In the genomic region with DNA sequence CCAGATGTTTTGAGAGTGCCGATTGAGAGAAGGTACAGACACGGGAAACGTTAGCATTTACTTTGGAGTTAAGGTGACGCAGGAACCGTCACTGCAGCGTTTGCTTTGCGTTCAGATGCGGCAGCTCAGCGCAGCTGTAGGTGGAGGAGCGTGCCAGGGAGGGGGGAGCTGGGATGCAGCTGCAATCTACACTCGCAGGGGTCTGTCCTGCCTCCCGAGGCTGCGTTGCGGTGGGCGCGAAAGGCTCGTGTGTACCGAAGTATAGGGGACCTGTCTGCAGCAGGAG, we compare ENCODE assay signal across 1 cellular context.
TF ChIP-seq lines count a peak whose summit lies in the region.

No MANE protein-coding gene starts in this region.

TF ChIP-seq in HepG2, 621 proteins besides CTCF, POLR2A, EP300 and RAD21:
- TF ChIP-seq ZMYM2 (CRISPR knock-in tag; IDR thresholded peaks at IDR 0.05), result 0 out of 2 replicates have a peak, but pooled peaks have one; percentile 35
- TF ChIP-seq CREB1 (IDR thresholded peaks at IDR 0.05), result peak; percentile 23; the same call in 1 of the 2 replicates
- TF ChIP-seq CREB1 (CRISPR knock-in tag; IDR thresholded peaks at IDR 0.05), result no peak
- no peak for TF ChIP-seq ZNF274 (CRISPR knock-in tag; IDR thresholded peaks at IDR 0.05)
- TF ChIP-seq, protein P1, sequence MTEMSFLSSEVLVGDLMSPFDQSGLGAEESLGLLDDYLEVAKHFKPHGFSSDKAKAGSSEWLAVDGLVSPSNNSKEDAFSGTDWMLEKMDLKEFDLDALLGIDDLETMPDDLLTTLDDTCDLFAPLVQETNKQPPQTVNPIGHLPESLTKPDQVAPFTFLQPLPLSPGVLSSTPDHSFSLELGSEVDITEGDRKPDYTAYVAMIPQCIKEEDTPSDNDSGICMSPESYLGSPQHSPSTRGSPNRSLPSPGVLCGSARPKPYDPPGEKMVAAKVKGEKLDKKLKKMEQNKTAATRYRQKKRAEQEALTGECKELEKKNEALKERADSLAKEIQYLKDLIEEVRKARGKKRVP (CRISPR knock-in tag; IDR thresholded peaks at IDR 0.05), result 0 out of 4 replicates have a peak, but pooled peaks of 1 of the 2 experiments have one; percentile 12
- TF ChIP-seq, protein P2, sequence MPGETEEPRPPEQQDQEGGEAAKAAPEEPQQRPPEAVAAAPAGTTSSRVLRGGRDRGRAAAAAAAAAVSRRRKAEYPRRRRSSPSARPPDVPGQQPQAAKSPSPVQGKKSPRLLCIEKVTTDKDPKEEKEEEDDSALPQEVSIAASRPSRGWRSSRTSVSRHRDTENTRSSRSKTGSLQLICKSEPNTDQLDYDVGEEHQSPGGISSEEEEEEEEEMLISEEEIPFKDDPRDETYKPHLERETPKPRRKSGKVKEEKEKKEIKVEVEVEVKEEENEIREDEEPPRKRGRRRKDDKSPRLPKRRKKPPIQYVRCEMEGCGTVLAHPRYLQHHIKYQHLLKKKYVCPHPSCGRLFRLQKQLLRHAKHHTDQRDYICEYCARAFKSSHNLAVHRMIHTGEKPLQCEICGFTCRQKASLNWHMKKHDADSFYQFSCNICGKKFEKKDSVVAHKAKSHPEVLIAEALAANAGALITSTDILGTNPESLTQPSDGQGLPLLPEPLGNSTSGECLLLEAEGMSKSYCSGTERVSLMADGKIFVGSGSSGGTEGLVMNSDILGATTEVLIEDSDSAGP (CRISPR knock-in tag; IDR thresholded peaks at IDR 0.05; ENCODE audit: borderline replicate concordance), result 0 out of 2 replicates have a peak, but pooled peaks have one; percentile 63
- TF ChIP-seq, protein P3, sequence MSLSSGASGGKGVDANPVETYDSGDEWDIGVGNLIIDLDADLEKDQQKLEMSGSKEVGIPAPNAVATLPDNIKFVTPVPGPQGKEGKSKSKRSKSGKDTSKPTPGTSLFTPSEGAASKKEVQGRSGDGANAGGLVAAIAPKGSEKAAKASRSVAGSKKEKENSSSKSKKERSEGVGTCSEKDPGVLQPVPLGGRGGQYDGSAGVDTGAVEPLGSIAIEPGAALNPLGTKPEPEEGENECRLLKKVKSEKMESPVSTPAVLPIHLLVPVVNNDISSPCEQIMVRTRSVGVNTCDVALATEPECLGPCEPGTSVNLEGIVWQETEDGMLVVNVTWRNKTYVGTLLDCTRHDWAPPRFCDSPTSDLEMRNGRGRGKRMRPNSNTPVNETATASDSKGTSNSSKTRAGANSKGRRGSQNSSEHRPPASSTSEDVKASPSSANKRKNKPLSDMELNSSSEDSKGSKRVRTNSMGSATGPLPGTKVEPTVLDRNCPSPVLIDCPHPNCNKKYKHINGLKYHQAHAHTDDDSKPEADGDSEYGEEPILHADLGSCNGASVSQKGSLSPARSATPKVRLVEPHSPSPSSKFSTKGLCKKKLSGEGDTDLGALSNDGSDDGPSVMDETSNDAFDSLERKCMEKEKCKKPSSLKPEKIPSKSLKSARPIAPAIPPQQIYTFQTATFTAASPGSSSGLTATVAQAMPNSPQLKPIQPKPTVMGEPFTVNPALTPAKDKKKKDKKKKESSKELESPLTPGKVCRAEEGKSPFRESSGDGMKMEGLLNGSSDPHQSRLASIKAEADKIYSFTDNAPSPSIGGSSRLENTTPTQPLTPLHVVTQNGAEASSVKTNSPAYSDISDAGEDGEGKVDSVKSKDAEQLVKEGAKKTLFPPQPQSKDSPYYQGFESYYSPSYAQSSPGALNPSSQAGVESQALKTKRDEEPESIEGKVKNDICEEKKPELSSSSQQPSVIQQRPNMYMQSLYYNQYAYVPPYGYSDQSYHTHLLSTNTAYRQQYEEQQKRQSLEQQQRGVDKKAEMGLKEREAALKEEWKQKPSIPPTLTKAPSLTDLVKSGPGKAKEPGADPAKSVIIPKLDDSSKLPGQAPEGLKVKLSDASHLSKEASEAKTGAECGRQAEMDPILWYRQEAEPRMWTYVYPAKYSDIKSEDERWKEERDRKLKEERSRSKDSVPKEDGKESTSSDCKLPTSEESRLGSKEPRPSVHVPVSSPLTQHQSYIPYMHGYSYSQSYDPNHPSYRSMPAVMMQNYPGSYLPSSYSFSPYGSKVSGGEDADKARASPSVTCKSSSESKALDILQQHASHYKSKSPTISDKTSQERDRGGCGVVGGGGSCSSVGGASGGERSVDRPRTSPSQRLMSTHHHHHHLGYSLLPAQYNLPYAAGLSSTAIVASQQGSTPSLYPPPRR (CRISPR knock-in tag; IDR thresholded peaks at IDR 0.05; ENCODE audit: borderline replicate concordance), result no peak
- TF ChIP-seq ZBTB21 (CRISPR knock-in tag; IDR thresholded peaks at IDR 0.05), result peak; percentile 82
- TF ChIP-seq HNRNPLL (IDR thresholded peaks at IDR 0.05; ENCODE audit: low read depth, low read length, poor library complexity, severe bottlenecking), result peak; percentile 87
- TF ChIP-seq ZNF589 (CRISPR knock-in tag; conservative IDR thresholded peaks at IDR 0.05), result peak; percentile 57; the same call in 1 of the 2 replicates
- TF ChIP-seq, protein P4, sequence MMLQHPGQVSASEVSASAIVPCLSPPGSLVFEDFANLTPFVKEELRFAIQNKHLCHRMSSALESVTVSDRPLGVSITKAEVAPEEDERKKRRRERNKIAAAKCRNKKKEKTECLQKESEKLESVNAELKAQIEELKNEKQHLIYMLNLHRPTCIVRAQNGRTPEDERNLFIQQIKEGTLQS (CRISPR knock-in tag; IDR thresholded peaks at IDR 0.05), result 0 out of 2 replicates have a peak, but pooled peaks have one; percentile 5
- 0 out of 2 replicates have a peak, but pooled peaks have one; percentile 11 for TF ChIP-seq SMAD3 (CRISPR knock-in tag; IDR thresholded peaks at IDR 0.05)
- peak; percentile 92 for TF ChIP-seq ZNF292 (CRISPR knock-in tag; IDR thresholded peaks at IDR 0.05; ENCODE audit: borderline replicate concordance, low read depth)
- no peak for TF ChIP-seq ZNF331 (CRISPR knock-in tag; IDR thresholded peaks at IDR 0.05)
- TF ChIP-seq ZNF367 (CRISPR knock-in tag; IDR thresholded peaks at IDR 0.05; ENCODE audit: borderline replicate concordance), result no peak
- TF ChIP-seq, protein P5, sequence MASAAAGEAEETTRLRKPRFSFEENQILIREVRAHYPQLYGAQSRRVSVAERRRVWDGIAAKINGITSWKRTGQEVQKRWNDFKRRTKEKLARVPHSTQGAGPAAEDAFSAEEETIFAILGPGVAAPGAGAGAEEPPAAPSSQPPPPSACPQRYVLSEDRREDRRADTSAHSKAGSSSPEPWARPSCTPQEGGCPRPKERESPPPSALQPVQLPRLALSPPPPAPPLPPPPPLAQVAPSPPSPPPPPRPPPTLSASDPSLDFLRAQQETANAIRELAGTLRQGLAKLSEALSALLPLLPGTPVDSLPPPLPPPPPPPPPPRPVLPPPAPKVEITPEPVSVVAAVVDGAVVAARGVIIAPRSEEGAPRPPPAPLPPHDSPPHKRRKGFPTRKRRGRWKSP (CRISPR knock-in tag; IDR thresholded peaks at IDR 0.05), result 0 out of 2 replicates have a peak, but pooled peaks have one; percentile 69
- 0 out of 2 replicates have a peak, but pooled peaks have one; percentile 6 for TF ChIP-seq NR2C2 (CRISPR knock-in tag; IDR thresholded peaks at IDR 0.05; ENCODE audit: borderline replicate concordance)
- TF ChIP-seq ZNF878 (CRISPR knock-in tag; IDR thresholded peaks at IDR 0.05), result no peak
- TF ChIP-seq ZBTB7B (CRISPR knock-in tag; IDR thresholded peaks at IDR 0.05), result peak; percentile 26; the same call in 1 of the 2 replicates
- 0 out of 2 replicates have a peak, but pooled peaks have one; percentile 5 for TF ChIP-seq SAP130 (CRISPR knock-in tag; IDR thresholded peaks at IDR 0.05; ENCODE audit: low read depth)
- TF ChIP-seq MAZ (IDR thresholded peaks at IDR 0.05; ENCODE audit: borderline replicate concordance, low read depth, low read length), result peak; percentile 27; the same call in 1 of the 2 replicates
- no peak for TF ChIP-seq MAZ (CRISPR knock-in tag; IDR thresholded peaks at IDR 0.05; ENCODE audit: low read depth)
- TF ChIP-seq HDAC2 (CRISPR knock-in tag; IDR thresholded peaks at IDR 0.05), result 0 out of 2 replicates have a peak, but pooled peaks have one; percentile 12
- TF ChIP-seq RXRA (CRISPR knock-in tag; IDR thresholded peaks at IDR 0.05), result 0 out of 2 replicates have a peak, but pooled peaks have one; percentile 36
- 0 out of 2 replicates have a peak, but pooled peaks have one; percentile 45 for TF ChIP-seq SNAPC2 (CRISPR knock-in tag; IDR thresholded peaks at IDR 0.05)
- 0 out of 2 replicates have a peak, but pooled peaks have one; percentile 14 for TF ChIP-seq CREM (IDR thresholded peaks at IDR 0.05)
- no peak for TF ChIP-seq CREM (CRISPR knock-in tag; IDR thresholded peaks at IDR 0.05)
- no peak for TF ChIP-seq MXD4 (CRISPR knock-in tag; IDR thresholded peaks at IDR 0.05)
- peak; percentile 66 for TF ChIP-seq TEAD3 (CRISPR knock-in tag; optimal IDR thresholded peaks at IDR 0.05; ENCODE audit: borderline replicate concordance)
- TF ChIP-seq ZNF263 (CRISPR knock-in tag; IDR thresholded peaks at IDR 0.05), result peak; percentile 64
- TF ChIP-seq MIXL1 (CRISPR knock-in tag; IDR thresholded peaks at IDR 0.05), result 0 out of 2 replicates have a peak, but pooled peaks have one; percentile 4
